Comparison of ENCODE assay signal across 9 cellular contexts in genomic region chr11:64340671-64341335, GRCh38. TPM values are rescaled to one million over a fixed set of nuclear protein-coding genes. Genes with fewer than 3 reads are reported as not detected.
DNase-seq lines count a peak whose midpoint lies in the region; ATAC-seq, FAIRE-seq and TF ChIP-seq lines count a peak whose summit lies in the region.
"Had no signal": no experiment of that assay in that cellular context is flagged by ENCODE, and none has a peak within 500 bp of the region (broad histone marks: within the 10 kb centered on the region; RNA-seq: fewer than 3 reads in every experiment).

No MANE protein-coding gene starts in this region.

- no peaks in the 10 kb centered on the region for H3K9me3 ChIP-seq in BE2C
- H3K9me3 ChIP-seq in H9 (ENCODE audit: control insufficient read depth, low read depth, low read length), result no peaks in the 10 kb centered on the region
- H3K9me3 ChIP-seq in T-helper 17 cell (ENCODE audit: control insufficient read depth, low read length, poor library complexity, severe bottlenecking), result no peaks in the 10 kb centered on the region
- no peaks in the 10 kb centered on the region for H3K9me3 ChIP-seq in GM12878 (replicated peaks; ENCODE audit: control insufficient read depth, insufficient read depth, low read length)
- H3K9me3 ChIP-seq in upper lobe of left lung, result no peaks in the 10 kb centered on the region

- no peaks in the 10 kb centered on the region for H3K79me1 ChIP-seq in H9 (ENCODE audit: insufficient read depth, low read depth, low read length, poor library complexity, severe bottlenecking)

- in situ Hi-C loops in GM12878 (cut with MboI), result no loop called here

- H2AK5ac ChIP-seq in H9 (ENCODE audit: insufficient read length, low read length), result no peak overlapping the region

- TF ChIP-seq CTCF in BE2C (IDR thresholded peaks at IDR 0.05; ENCODE audit: low read depth, low read length) (no peak), H9 (conservative IDR thresholded peaks at IDR 0.05) (peak; percentile 63), GM12878 (IDR thresholded peaks at IDR 0.05 in 2 of 3, conservative IDR thresholded peaks at IDR 0.05 in 1 of 3; ENCODE audit: control insufficient read depth in 2 of 3, extremely low read depth in 1 of 3, insufficient read depth in 1 of 3, low read depth in 3 of 3, low read length in 3 of 3) (peak; percentile 5 to 28 (median 7); a peak in 2 of 6 replicates), upper lobe of left lung (IDR thresholded peaks at IDR 0.05) (no peak)

- H3K79me2 ChIP-seq in H9 (ENCODE audit: insufficient read depth, low read length) (no peaks in the 10 kb centered on the region), GM12878 (ENCODE audit: control insufficient read depth, insufficient read depth, low read length) (peaks cover 24% of the 10 kb centered on the region)

- peak overlapping the region; percentile 58 for H3K4me2 ChIP-seq in H9 (ENCODE audit: insufficient read depth, insufficient read length, low read length)
- peak overlapping the region; percentile 100 for H3K4me2 ChIP-seq in GM12878 (ENCODE audit: control insufficient read depth, insufficient read depth)

- no peak overlapping the region for H2BK120ac ChIP-seq in H9 (ENCODE audit: low read depth, low read length, poor library complexity, severe bottlenecking)

- TSS peak; percentile 91 for BruUV-seq in GM12878 (replicated peaks; lab: Mats Ljungman, UMichigan)

- POLR2A ChIA-PET in GM12878 (lab: Charles Lee), result interaction anchor here (0.8 to 4.6 kb wide), 7 partner anchors 9 to 438 kb away, joined by 3 to 37 read pairs (median 5); partner anchors contain the start of genes FERMT3, PRDX5, SF1 and TRMT112

- no peak overlapping the region for H3K23ac ChIP-seq in H9 (ENCODE audit: insufficient read length, low read depth, low read length)

- H3K9me3 Mint-ChIP-seq in H9, result no peaks in the 10 kb centered on the region
- H3K9me3 Mint-ChIP-seq in natural killer cell treated with Interleukin-12 subunit alpha and Interleukin-12 subunit beta and Interleukin-15 and Interleukin-18, amount 100 ng/mL, for 72 hours, result no peaks in the 10 kb centered on the region

- no peak overlapping the region for H2BK20ac ChIP-seq in H9 (ENCODE audit: low read depth, low read length, poor library complexity, severe bottlenecking)

- H3K27me3 ChIP-seq in BE2C (no peaks in the 10 kb centered on the region), H9 (ENCODE audit: insufficient read depth, low read length) (no peaks in the 10 kb centered on the region), GM12878 (replicated peaks in 1 of 2; ENCODE audit: control insufficient read depth in 2 of 2, insufficient read depth in 2 of 2, low read length in 1 of 2) (no peaks in the 10 kb centered on the region), upper lobe of left lung (no peaks in the 10 kb centered on the region)

- CTCF ChIA-PET in GM12878 (lab: Yijun Ruan, JAX), result interaction anchor here (0.9 to 14.7 kb wide), 10 partner anchors 9 to 156 kb away, joined by 3 to 228 read pairs (median 6); partner anchors contain the start of genes ESRRA, PRDX5 and TRMT112

- no peak overlapping the region for H3T11ph ChIP-seq in H9 (ENCODE audit: low read length)

- no peak overlapping the region for H2BK12ac ChIP-seq in H9 (ENCODE audit: insufficient read length, low read depth, low read length)

- no peaks in the 10 kb centered on the region for H3K36me3 ChIP-seq in BE2C
- H3K36me3 ChIP-seq in GM12878 (ENCODE audit: control insufficient read depth in 2 of 2, insufficient read depth in 2 of 2, low read length in 1 of 2), result peaks cover 8 to 13% of the 10 kb centered on the region in 2 experiments; a peak in 3 of 4 replicates
- H3K36me3 ChIP-seq in upper lobe of left lung, result no peaks in the 10 kb centered on the region

- SMC1A ChIA-PET in GM12878 (lab: Charles Lee; ENCODE audit: uncharacterized antibody, unreplicated experiment), result interaction anchor here (0.9 to 3.9 kb wide), 4 partner anchors 9 to 395 kb away, joined by 3 to 28 read pairs (median 4); partner anchors contain the start of genes PRDX5 and TRMT112

- no peak for TF ChIP-seq POLR2A in GM12878 (IDR thresholded peaks at IDR 0.05; ENCODE audit: low read depth, low read length)
- no peak for TF ChIP-seq POLR2A in upper lobe of left lung (IDR thresholded peaks at IDR 0.05)

- H3K27ac ChIP-seq in H9 (ENCODE audit: insufficient read length, low read depth, low read length) (no peak overlapping the region), GM12878 (ENCODE audit: control insufficient read depth, insufficient read depth) (peak overlapping the region; percentile 77), upper lobe of left lung (peak overlapping the region; percentile 48 to 83 (median 74))

- no peak overlapping the region for H2AFZ ChIP-seq in H9 (ENCODE audit: low read length)
- peak overlapping the region; percentile 31 for H2AFZ ChIP-seq in GM12878 (ENCODE audit: control insufficient read depth, low read depth, low read length)

- H3K4me1 Mint-ChIP-seq in H9 (peaks cover 7 to 31% of the 10 kb centered on the region in 2 experiments), T-helper 17 cell (peaks cover 29% of the 10 kb centered on the region)
- peaks cover 27 to 41% of the 10 kb centered on the region in 2 donors for H3K4me1 Mint-ChIP-seq in natural killer cell treated with Interleukin-12 subunit alpha and Interleukin-12 subunit beta and Interleukin-15 and Interleukin-18, amount 100 ng/mL, for 72 hours (ENCODE audit: low read depth in 2 of 2)

- no peak for TF ChIP-seq EP300 in GM12878 (IDR thresholded peaks at IDR 0.05; ENCODE audit: borderline replicate concordance in 1 of 2, control insufficient read depth in 1 of 2, low read depth in 2 of 2, low read length in 2 of 2)
- TF ChIP-seq EP300 in upper lobe of left lung (IDR thresholded peaks at IDR 0.05), result no peak

- TF ChIP-seq RAD21 in GM12878 (IDR thresholded peaks at IDR 0.05; ENCODE audit: insufficient read depth, low read depth, low read length), result no peak

- H3K9ac ChIP-seq in H9 (ENCODE audit: extremely low read depth, insufficient read length, low read length) (no peak overlapping the region), GM12878 (ENCODE audit: control insufficient read depth, insufficient read depth, low read length) (peak overlapping the region; percentile 78)

- WGBS in H9 (ENCODE audit: extremely low coverage, insufficient read length, low lambda C conversion rate), result no CpG with 5 or more reads among the region's 33 CpGs
- WGBS in GM12878 (ENCODE audit: insufficient coverage, insufficient replicate concordance, low lambda C conversion rate, missing lambda C conversion rate), result 25% methylated on average over 23 of the region's 33 CpGs
- WGBS in upper lobe of left lung, 2 donors, result 35 to 36% methylated on average over 25 to 28 of the region's 33 CpGs

- H3K4me3 Mint-ChIP-seq in H9 (peak overlapping the region; percentile 66 to 84), T-helper 17 cell (peak overlapping the region; percentile 95)
- H3K4me3 Mint-ChIP-seq in natural killer cell treated with Interleukin-12 subunit alpha and Interleukin-12 subunit beta and Interleukin-15 and Interleukin-18, amount 100 ng/mL, for 72 hours, result peak overlapping the region; percentile 90

- no peak overlapping the region for H4K5ac ChIP-seq in H9 (ENCODE audit: insufficient read length, low read depth, low read length)

- peak; percentile 47 for ATAC-seq in T-helper 17 cell
- peak; percentile 79 for ATAC-seq in GM12878
- peak; percentile 64 to 77 for ATAC-seq in natural killer cell treated with Interleukin-12 subunit alpha and Interleukin-12 subunit beta and Interleukin-15 and Interleukin-18, amount 100 ng/mL, for 72 hours
- ATAC-seq in upper lobe of left lung (ENCODE audit: low FRiP score in 2 of 2), result peak in 1 of 2 donors; percentile 36

- H3K4me3 ChIP-seq in BE2C (ENCODE audit: low read depth, low read length), result no peak overlapping the region
- peak overlapping the region; percentile 90 for H3K4me3 ChIP-seq in GM12878
- peak overlapping the region in 3 of 4 donors; percentile 34 to 49 (median 46) for H3K4me3 ChIP-seq in upper lobe of left lung

- RAD21 ChIA-PET in GM12878 (lab: Charles Lee; ENCODE audit: unreplicated experiment), result interaction anchor here (0.8 to 3.9 kb wide), 4 partner anchors 9 to 23 kb away, joined by 4 to 53 read pairs (median 24); partner anchors contain the start of genes PRDX5 and TRMT112

- H3K36me3 Mint-ChIP-seq in H9 (ENCODE audit: insufficient read depth in 1 of 3, low read depth in 3 of 3) (0 out of 7 replicates have a peak, but pooled peaks cover 0 to 2% (median 0%) of the 10 kb centered on the region in 3 experiments), T-helper 17 cell (ENCODE audit: low read depth) (peaks cover 3% of the 10 kb centered on the region)
- no peaks in the 10 kb centered on the region for H3K36me3 Mint-ChIP-seq in natural killer cell treated with Interleukin-12 subunit alpha and Interleukin-12 subunit beta and Interleukin-15 and Interleukin-18, amount 100 ng/mL, for 72 hours

- no peak overlapping the region for H3K56ac ChIP-seq in H9 (ENCODE audit: insufficient read length, low read depth, low read length)

- H4K8ac ChIP-seq in H9 (replicated peaks; ENCODE audit: insufficient read length, low read depth, low read length), result no peak overlapping the region

- FAIRE-seq in GM12878 (lab: Jason Lieb, UNC), result peak; percentile 54
- FAIRE-seq: colon had no signal

- no peak overlapping the region for H4K91ac ChIP-seq in H9 (ENCODE audit: insufficient read length, low read depth, low read length)

- no peak overlapping the region for H2BK5ac ChIP-seq in H9 (ENCODE audit: insufficient read length, low read length)

- peaks cover 17% of the 10 kb centered on the region for H3K27me3 Mint-ChIP-seq in H9 (ENCODE audit: low read depth)
- H3K27me3 Mint-ChIP-seq in T-helper 17 cell, result no peaks in the 10 kb centered on the region
- no peaks in the 10 kb centered on the region for H3K27me3 Mint-ChIP-seq in natural killer cell treated with Interleukin-12 subunit alpha and Interleukin-12 subunit beta and Interleukin-15 and Interleukin-18, amount 100 ng/mL, for 72 hours

- no peak overlapping the region for H3K4ac ChIP-seq in H9 (ENCODE audit: low read depth, low read length)

- H3K4me1 ChIP-seq in BE2C (no peaks in the 10 kb centered on the region), H9 (ENCODE audit: insufficient read depth, low read length) (no peaks in the 10 kb centered on the region; the same call in 1 of the 2 replicates), GM12878 (ENCODE audit: control insufficient read depth, insufficient read depth, low read length) (peaks cover 24% of the 10 kb centered on the region), upper lobe of left lung (peaks cover 12 to 34% (median 27%) of the 10 kb centered on the region in 4 donors)

- no peak overlapping the region for H3K18ac ChIP-seq in H9 (ENCODE audit: insufficient read length, low read depth, low read length)

- H4K20me1 ChIP-seq in H9 (ENCODE audit: control insufficient read depth, insufficient read depth, insufficient read length) (peaks cover 3% of the 10 kb centered on the region), GM12878 (ENCODE audit: control insufficient read depth, insufficient read depth) (no peaks in the 10 kb centered on the region; the same call in 1 of the 2 replicates)

- intact Hi-C loops in GM12878 (cut with micrococcal nuclease; ENCODE audit: unreplicated experiment), result loop anchor here (1.0 kb wide), 2 partner anchors 24 to 36 kb away; partner anchors contain the start of genes ESRRA and TRMT112

- no peak overlapping the region; the same call in 1 of the 2 replicates for H3K14ac ChIP-seq in H9 (ENCODE audit: insufficient read depth, low read length)

- H3K27ac Mint-ChIP-seq in H9, result peak overlapping the region in 2 of 3 experiments; percentile 55 to 72; a peak in 2 of 7 replicates
- H3K27ac Mint-ChIP-seq in T-helper 17 cell, result peak overlapping the region; percentile 98
- H3K27ac Mint-ChIP-seq in natural killer cell treated with Interleukin-12 subunit alpha and Interleukin-12 subunit beta and Interleukin-15 and Interleukin-18, amount 100 ng/mL, for 72 hours, result peak overlapping the region; percentile 92 to 97

- peak; percentile 38 for DNase-seq in BE2C
- peak; percentile 93 for DNase-seq in H9
- peak; percentile 67 to 69 (median 68) for DNase-seq in T-helper 17 cell
- DNase-seq in GM12878 (ENCODE audit: low read depth, low spot score), result no peak
- DNase-seq in natural killer cell treated with Interleukin-12 subunit alpha and Interleukin-12 subunit beta and Interleukin-15 and Interleukin-18, amount 100 ng/mL, for 72 hours (ENCODE audit: low spot score), result peak; percentile 84
- DNase-seq in upper lobe of left lung, result peak; percentile 72 to 94
- DNase-seq in SW 1271 (lab: John Stamatoyannopoulos, UW), result no peak
- DNase-seq in HT-29 (ENCODE audit: low spot score), result no peak

- H2BK15ac ChIP-seq in H9 (ENCODE audit: low read depth, low read length), result no peak overlapping the region

- peaks cover 17% of the 10 kb centered on the region for H3K23me2 ChIP-seq in H9 (ENCODE audit: insufficient read length, low read depth, low read length, poor library complexity, severe bottlenecking)

RNA-seq across cellular contexts. Expression of gene CCDC88B, which starts 0.8 kb away (rescaled TPM):
- 1.4 TPM for polyA plus RNA-seq in BE2C (2012; ENCODE audit: insufficient read depth, insufficient read length, low read depth)
- 11.2 and 12.2 TPM in 2 replicates for total RNA-seq in H9 (2021)
- total RNA-seq in T-helper 17 cell, result 100 to 1,000 TPM; 111 to 153 TPM
- 51.8 and 63.6 TPM in 2 replicates for total RNA-seq in GM12878 (2013; cell fraction: nucleolus; rRNA removed)
- total RNA-seq in GM12878 (2014; rRNA removed), result 38.7 and 41.6 TPM in 2 replicates
- total RNA-seq in GM12878 (2014; rRNA removed; fragmentation: Illumina TruSeq; extraction: Trizol), result 18.9 and 21.8 TPM in 2 replicates
- total RNA-seq in GM12878 (2021), result 55.5 and 66.0 TPM in 2 replicates
- polyA plus RNA-seq in GM12878 (2011; ENCODE audit: low read depth), result 32.3 TPM
- 8.7 and 18.2 TPM in 2 replicates for polyA plus RNA-seq in GM12878 (2011; rRNA removed)
- 19.2 and 34.6 TPM in 2 replicates for polyA plus RNA-seq in GM12878 (2011; cell fraction: cytosol; rRNA removed)
- 125 and 191 TPM in 2 replicates for polyA plus RNA-seq in GM12878 (2011; cell fraction: nucleus; rRNA removed)
- 63.0 and 81.8 TPM in 2 replicates for polyA plus RNA-seq in GM12878 (2012)
- 5.0 and 13.8 TPM in 2 replicates for polyA plus RNA-seq in GM12878 (2014; fragmentation: Illumina TruSeq; extraction: Trizol)
- polyA plus RNA-seq in GM12878 (2014; fragmentation: Nextera tagmentation; extraction: Ambion mirVana), result 1 to 10 TPM in 1 of 2 experiments, under 1 TPM in 1; 0.24 to 2.8 TPM
- 55.2 and 66.0 TPM in 2 replicates for polyA plus RNA-seq in GM12878 (2014; rRNA removed)
- 10 to 100 TPM; 13.6 to 20.2 TPM for polyA plus RNA-seq in GM12878 (2016; fragmentation: Nextera tagmentation; extraction: Ambion mirVana)
- 3.9 and 13.7 TPM in 2 replicates for polyA minus RNA-seq in GM12878 (2011; rRNA and poly(A)+ RNA removed)
- 16.8 and 19.4 TPM in 2 replicates for polyA minus RNA-seq in GM12878 (2011; cell fraction: cytosol; rRNA and poly(A)+ RNA removed)
- 10.4 and 19.1 TPM in 2 replicates for polyA minus RNA-seq in GM12878 (2011; cell fraction: nucleus; rRNA and poly(A)+ RNA removed)
- total RNA-seq in natural killer cell treated with Interleukin-12 subunit alpha and Interleukin-12 subunit beta and Interleukin-15 and Interleukin-18, amount 100 ng/mL, for 72 hours, result 100 to 1,000 TPM; 172 to 224 TPM
- total RNA-seq in upper lobe of left lung, result 100 to 1,000 TPM in 1 of 6 donors, 10 to 100 TPM in 5; 12.6 to 138 (median 37.2) TPM
- 11.4 and 12.8 TPM in 2 replicates for total RNA-seq in HT-29 (2014; rRNA removed; shearing (Covaris generic))

RNA-seq across cellular contexts. Expression of gene RPS6KA4, which starts 18.2 kb away (rescaled TPM):
- 33.0 TPM for polyA plus RNA-seq in BE2C (2012; ENCODE audit: insufficient read depth, insufficient read length, low read depth)
- total RNA-seq in H9 (2021) (10.8 and 11.1 TPM in 2 replicates), T-helper 17 cell (10 to 100 TPM; 21.5 to 26.1 TPM), GM12878 (2014; rRNA removed) (25.3 and 27.4 TPM in 2 replicates), GM12878 (2014; rRNA removed; fragmentation: Illumina TruSeq; extraction: Trizol) (11.1 and 11.3 TPM in 2 replicates), GM12878 (2021) (25.7 and 32.6 TPM in 2 replicates), upper lobe of left lung (10 to 100 TPM; 16.3 to 93.2 (median 46.7) TPM)
- total RNA-seq in GM12878 (2013; cell fraction: nucleolus; rRNA removed), result 35.4 and 44.3 TPM in 2 replicates
- polyA plus RNA-seq in GM12878 (2011; ENCODE audit: low read depth), result 9.7 TPM
- polyA plus RNA-seq in GM12878 (2011; rRNA removed) (10.1 and 20.4 TPM in 2 replicates), GM12878 (2014; fragmentation: Illumina TruSeq; extraction: Trizol) (3.4 and 7.4 TPM in 2 replicates), GM12878 (2014; fragmentation: Nextera tagmentation; extraction: Ambion mirVana) (under 1 TPM; 0.34 to 0.73 TPM), GM12878 (2014; rRNA removed) (24.5 and 27.2 TPM in 2 replicates), GM12878 (2016; fragmentation: Nextera tagmentation; extraction: Ambion mirVana) (10 to 100 TPM; 10.4 to 11.3 TPM)
- 25.4 and 38.2 TPM in 2 replicates for polyA plus RNA-seq in GM12878 (2011; cell fraction: cytosol; rRNA removed)
- polyA plus RNA-seq in GM12878 (2011; cell fraction: nucleus; rRNA removed), result 58.5 and 77.3 TPM in 2 replicates
- 11.2 and 13.9 TPM in 2 replicates for polyA plus RNA-seq in GM12878 (2012)
- 20.4 and 40.7 TPM in 2 replicates for polyA minus RNA-seq in GM12878 (2011; rRNA and poly(A)+ RNA removed)
- polyA minus RNA-seq in GM12878 (2011; cell fraction: cytosol; rRNA and poly(A)+ RNA removed), result 20.2 and 21.6 TPM in 2 replicates
- polyA minus RNA-seq in GM12878 (2011; cell fraction: nucleus; rRNA and poly(A)+ RNA removed), result 22.6 and 37.3 TPM in 2 replicates
- total RNA-seq in natural killer cell treated with Interleukin-12 subunit alpha and Interleukin-12 subunit beta and Interleukin-15 and Interleukin-18, amount 100 ng/mL, for 72 hours, result 10 to 100 TPM; 20.7 to 29.5 TPM
- total RNA-seq in HT-29 (2014; rRNA removed; shearing (Covaris generic)), result 149 and 158 TPM in 2 replicates

RNA-seq across cellular contexts. Expression of gene PRDX5, which starts 22.9 kb away (rescaled TPM):
- polyA plus RNA-seq in BE2C (2012; ENCODE audit: insufficient read depth, insufficient read length, low read depth), result 187 TPM
- total RNA-seq in H9 (2021) (225 and 228 TPM in 2 replicates), T-helper 17 cell (10 to 100 TPM; 46.4 to 49.7 TPM), GM12878 (2014; rRNA removed) (238 and 248 TPM in 2 replicates), GM12878 (2014; rRNA removed; fragmentation: Illumina TruSeq; extraction: Trizol) (198 and 206 TPM in 2 replicates), GM12878 (2021) (202 and 214 TPM in 2 replicates), upper lobe of left lung (100 to 1,000 TPM; 146 to 493 (median 309) TPM)
- total RNA-seq in GM12878 (2013; cell fraction: nucleolus; rRNA removed), result 10.4 and 10.9 TPM in 2 replicates
- 146 TPM for polyA plus RNA-seq in GM12878 (2011; ENCODE audit: low read depth)
- polyA plus RNA-seq in GM12878 (2011; rRNA removed) (265 and 406 TPM in 2 replicates), GM12878 (2014; fragmentation: Illumina TruSeq; extraction: Trizol) (110 and 241 TPM in 2 replicates), GM12878 (2014; fragmentation: Nextera tagmentation; extraction: Ambion mirVana) (100 to 1,000 TPM in 1 of 2 experiments, 10 to 100 TPM in 1; 95.7 to 203 TPM), GM12878 (2014; rRNA removed) (341 and 351 TPM in 2 replicates), GM12878 (2016; fragmentation: Nextera tagmentation; extraction: Ambion mirVana) (100 to 1,000 TPM; 324 to 357 TPM)
- 562 and 645 TPM in 2 replicates for polyA plus RNA-seq in GM12878 (2011; cell fraction: cytosol; rRNA removed)
- polyA plus RNA-seq in GM12878 (2011; cell fraction: nucleus; rRNA removed), result 193 and 238 TPM in 2 replicates
- 242 and 335 TPM in 2 replicates for polyA plus RNA-seq in GM12878 (2012)
- polyA minus RNA-seq in GM12878 (2011; rRNA and poly(A)+ RNA removed), result 97.0 and 167 TPM in 2 replicates
- polyA minus RNA-seq in GM12878 (2011; cell fraction: cytosol; rRNA and poly(A)+ RNA removed), result 55.5 and 58.4 TPM in 2 replicates
- polyA minus RNA-seq in GM12878 (2011; cell fraction: nucleus; rRNA and poly(A)+ RNA removed), result 13.3 and 26.9 TPM in 2 replicates
- total RNA-seq in natural killer cell treated with Interleukin-12 subunit alpha and Interleukin-12 subunit beta and Interleukin-15 and Interleukin-18, amount 100 ng/mL, for 72 hours, result 100 to 1,000 TPM in 1 of 2 donors, 10 to 100 TPM in 1; 83.5 to 116 TPM
- 254 and 276 TPM in 2 replicates for total RNA-seq in HT-29 (2014; rRNA removed; shearing (Covaris generic))

RNA-seq across cellular contexts. Expression of gene TRMT112, which starts 23.4 kb away (rescaled TPM):
- 825 TPM for polyA plus RNA-seq in BE2C (2012; ENCODE audit: insufficient read depth, insufficient read length, low read depth)
- total RNA-seq in H9 (2021) (315 and 341 TPM in 2 replicates), T-helper 17 cell (100 to 1,000 TPM in 1 of 2 donors, 10 to 100 TPM in 1; 95.4 to 110 TPM), GM12878 (2014; rRNA removed) (252 and 288 TPM in 2 replicates), GM12878 (2014; rRNA removed; fragmentation: Illumina TruSeq; extraction: Trizol) (212 and 217 TPM in 2 replicates), GM12878 (2021) (210 and 220 TPM in 2 replicates), upper lobe of left lung (100 to 1,000 TPM; 110 to 215 (median 170) TPM)
- total RNA-seq in GM12878 (2013; cell fraction: nucleolus; rRNA removed), result 21.2 and 22.0 TPM in 2 replicates
- polyA plus RNA-seq in GM12878 (2011; ENCODE audit: low read depth), result 376 TPM
- polyA plus RNA-seq in GM12878 (2011; rRNA removed) (300 and 394 TPM in 2 replicates), GM12878 (2014; fragmentation: Illumina TruSeq; extraction: Trizol) (96.2 and 220 TPM in 2 replicates), GM12878 (2014; fragmentation: Nextera tagmentation; extraction: Ambion mirVana) (100 to 1,000 TPM; 322 to 331 TPM), GM12878 (2014; rRNA removed) (294 and 320 TPM in 2 replicates), GM12878 (2016; fragmentation: Nextera tagmentation; extraction: Ambion mirVana) (100 to 1,000 TPM; 411 to 455 TPM)
- 444 and 476 TPM in 2 replicates for polyA plus RNA-seq in GM12878 (2011; cell fraction: cytosol; rRNA removed)
- 172 and 214 TPM in 2 replicates for polyA plus RNA-seq in GM12878 (2011; cell fraction: nucleus; rRNA removed)
- polyA plus RNA-seq in GM12878 (2012), result 296 and 388 TPM in 2 replicates
- 54.2 and 99.4 TPM in 2 replicates for polyA minus RNA-seq in GM12878 (2011; rRNA and poly(A)+ RNA removed)
- 89.2 and 95.6 TPM in 2 replicates for polyA minus RNA-seq in GM12878 (2011; cell fraction: cytosol; rRNA and poly(A)+ RNA removed)
- polyA minus RNA-seq in GM12878 (2011; cell fraction: nucleus; rRNA and poly(A)+ RNA removed), result 32.3 and 46.0 TPM in 2 replicates
- 100 to 1,000 TPM; 171 to 203 TPM for total RNA-seq in natural killer cell treated with Interleukin-12 subunit alpha and Interleukin-12 subunit beta and Interleukin-15 and Interleukin-18, amount 100 ng/mL, for 72 hours
- 503 and 525 TPM in 2 replicates for total RNA-seq in HT-29 (2014; rRNA removed; shearing (Covaris generic))

RNA-seq across cellular contexts. Expression of gene ESRRA, which starts 35.5 kb away (rescaled TPM):
- polyA plus RNA-seq in BE2C (2012; ENCODE audit: insufficient read depth, insufficient read length, low read depth), result 45.7 TPM
- total RNA-seq in H9 (2021), result 42.3 and 44.0 TPM in 2 replicates
- total RNA-seq in T-helper 17 cell, result 10 to 100 TPM; 25.7 to 26.6 TPM
- total RNA-seq in GM12878 (2013; cell fraction: nucleolus; rRNA removed), result 18.8 and 21.2 TPM in 2 replicates
- total RNA-seq in GM12878 (2014; rRNA removed), result 34.9 and 40.7 TPM in 2 replicates
- 12.3 and 12.7 TPM in 2 replicates for total RNA-seq in GM12878 (2014; rRNA removed; fragmentation: Illumina TruSeq; extraction: Trizol)
- total RNA-seq in GM12878 (2021), result 41.7 and 48.9 TPM in 2 replicates
- 3.8 TPM for polyA plus RNA-seq in GM12878 (2011; ENCODE audit: low read depth)
- 6.4 and 10.9 TPM in 2 replicates for polyA plus RNA-seq in GM12878 (2011; rRNA removed)
- polyA plus RNA-seq in GM12878 (2011; cell fraction: cytosol; rRNA removed), result 16.8 and 24.8 TPM in 2 replicates
- 24.4 and 36.6 TPM in 2 replicates for polyA plus RNA-seq in GM12878 (2011; cell fraction: nucleus; rRNA removed)
- polyA plus RNA-seq in GM12878 (2012), result 10.7 and 14.9 TPM in 2 replicates
- 1.5 and 7.0 TPM in 2 replicates for polyA plus RNA-seq in GM12878 (2014; fragmentation: Illumina TruSeq; extraction: Trizol)
- polyA plus RNA-seq in GM12878 (2014; fragmentation: Nextera tagmentation; extraction: Ambion mirVana), result under 1 TPM; 0.32 to 0.55 TPM
- polyA plus RNA-seq in GM12878 (2014; rRNA removed), result 32.7 and 45.0 TPM in 2 replicates
- 10 to 100 TPM; 12.4 to 23.3 TPM for polyA plus RNA-seq in GM12878 (2016; fragmentation: Nextera tagmentation; extraction: Ambion mirVana)
- polyA minus RNA-seq in GM12878 (2011; rRNA and poly(A)+ RNA removed), result 7.6 and 17.4 TPM in 2 replicates
- 8.6 and 10.6 TPM in 2 replicates for polyA minus RNA-seq in GM12878 (2011; cell fraction: cytosol; rRNA and poly(A)+ RNA removed)
- polyA minus RNA-seq in GM12878 (2011; cell fraction: nucleus; rRNA and poly(A)+ RNA removed), result 7.3 and 17.8 TPM in 2 replicates
- total RNA-seq in natural killer cell treated with Interleukin-12 subunit alpha and Interleukin-12 subunit beta and Interleukin-15 and Interleukin-18, amount 100 ng/mL, for 72 hours, result 100 to 1,000 TPM in 1 of 2 donors, 10 to 100 TPM in 1; 67.2 to 116 TPM
- 100 to 1,000 TPM in 1 of 6 donors, 10 to 100 TPM in 5; 42.7 to 109 (median 80.6) TPM for total RNA-seq in upper lobe of left lung
- 180 TPM in 2 replicates for total RNA-seq in HT-29 (2014; rRNA removed; shearing (Covaris generic))

Comparison
In these comparisons a context has a peak if more than half of its experiments do, and no peak if none do; other contexts are left out.
1. DNase-seq: peak in BE2C (single experiment), H9 (single experiment), T-helper 17 cell (3 of 3), natural killer cell treated with Interleukin-12 subunit alpha and Interleukin-12 subunit beta and Interleukin-15 and Interleukin-18, amount 100 ng/mL, for 72 hours (single experiment) and upper lobe of left lung (2 of 2); none in GM12878 (single experiment), SW 1271 (0 of 2) and HT-29 (single experiment).
2. CTCF ChIP-seq: peak in H9 (single experiment) and GM12878 (3 of 3); none in BE2C (single experiment) and upper lobe of left lung (0 of 6).
3. Peak in every context shown above with its lines, with median percentiles within 50 percentile points of each other: H3K27ac Mint-ChIP-seq and H3K4me3 Mint-ChIP-seq.